Comparison of ENCODE assay signal across 22 cellular contexts in genomic region chr14:67653651-67654280, GRCh38. TPM values are rescaled to one million over a fixed set of nuclear protein-coding genes. Genes with fewer than 3 reads are reported as not detected.
DNase-seq lines count a peak whose midpoint lies in the region; ATAC-seq, FAIRE-seq and TF ChIP-seq lines count a peak whose summit lies in the region.
"Had no signal": no experiment of that assay in that cellular context is flagged by ENCODE, and none has a peak within 500 bp of the region (broad histone marks: within the 10 kb centered on the region; RNA-seq: fewer than 3 reads in every experiment).

No MANE protein-coding gene starts in this region.

- H3K4me1 ChIP-seq in mesodermal cell (ENCODE audit: control insufficient read depth, insufficient read depth, low read length, poor library complexity, severe bottlenecking), result no peaks in the 10 kb centered on the region
- H3K4me1 ChIP-seq in thyroid gland, result peaks cover 8 to 16% of the 10 kb centered on the region in 2 donors

- TF ChIP-seq POLR2A in thyroid gland (IDR thresholded peaks at IDR 0.05) (peak in 1 of 2 donors; percentile 50), GM12891 (IDR thresholded peaks at IDR 0.05; ENCODE audit: low read depth, low read length) (no peak)

- no peaks in the 10 kb centered on the region for H3K9me3 ChIP-seq in mesodermal cell (ENCODE audit: control insufficient read depth, low read length)
- no peaks in the 10 kb centered on the region for H3K9me3 ChIP-seq in thyroid gland
- H3K9me3 ChIP-seq: neutrophil had no signal

- TF ChIP-seq CTCF in brain (conservative IDR thresholded peaks at IDR 0.05) (no peak), thyroid gland (IDR thresholded peaks at IDR 0.05) (no peak)

- no peaks in the 10 kb centered on the region for H3K27me3 ChIP-seq in thyroid gland
- H3K27me3 ChIP-seq: neutrophil had no signal

- no peak for ATAC-seq in activated naive CD4-positive, alpha-beta T cell treated with anti-CD3 and anti-CD28 coated beads, Interleukin-2, amount 50 U/mL, for 72 hours
- ATAC-seq: effector memory CD8-positive, alpha-beta T cell had no signal

- H3K27ac ChIP-seq in mesodermal cell (ENCODE audit: low read depth, low read length, severe bottlenecking) (peak overlapping the region; percentile 93), thyroid gland (peak overlapping the region; percentile 48 to 64 (median 62))
- H3K27ac ChIP-seq: neutrophil had no signal

- H3K4me3 Mint-ChIP-seq in activated T-cell treated with anti-CD3 and anti-CD28 coated beads, Interleukin-2, amount 50 U/mL, for 24 hours, result no peak overlapping the region
- no peak overlapping the region for H3K4me3 Mint-ChIP-seq in brain
- H3K4me3 Mint-ChIP-seq: CD4-positive, alpha-beta T cell; effector memory CD8-positive, alpha-beta T cell; T-helper 1 cell treated with Interleukin-12 subunit alpha and Interleukin-12 subunit beta and Interleukin-4 antibody, amounts not matched to agents 30 μg/mL and 1 μg/mL, for 36 hours had no signal

- no peaks in the 10 kb centered on the region for H3K27me3 Mint-ChIP-seq in activated T-cell treated with anti-CD3 and anti-CD28 coated beads, Interleukin-2, amount 50 U/mL, for 24 hours
- no peaks in the 10 kb centered on the region for H3K27me3 Mint-ChIP-seq in brain
- H3K27me3 Mint-ChIP-seq: CD4-positive, alpha-beta T cell; effector memory CD8-positive, alpha-beta T cell had no signal

- H3K36me3 ChIP-seq in mesodermal cell (ENCODE audit: control insufficient read depth, insufficient read depth, low read length), result peaks cover 89% of the 10 kb centered on the region
- H3K36me3 ChIP-seq in thyroid gland, result peaks cover 36 to 62% of the 10 kb centered on the region in 2 donors

- H3K36me3 Mint-ChIP-seq in activated T-cell treated with anti-CD3 and anti-CD28 coated beads, Interleukin-2, amount 50 U/mL, for 24 hours (ENCODE audit: low read depth), result peaks cover 94% of the 10 kb centered on the region
- peaks cover 70% of the 10 kb centered on the region for H3K36me3 Mint-ChIP-seq in brain
- no peaks in the 10 kb centered on the region for H3K36me3 Mint-ChIP-seq in activated naive CD4-positive, alpha-beta T cell treated with anti-CD3 and anti-CD28 coated beads, Interleukin-2, amount 50 U/mL, for 72 hours

- no peaks in the 10 kb centered on the region for H3K9me3 Mint-ChIP-seq in activated T-cell treated with anti-CD3 and anti-CD28 coated beads, Interleukin-2, amount 50 U/mL, for 24 hours
- no peaks in the 10 kb centered on the region for H3K9me3 Mint-ChIP-seq in brain
- no peaks in the 10 kb centered on the region for H3K9me3 Mint-ChIP-seq in activated naive CD4-positive, alpha-beta T cell treated with anti-CD3 and anti-CD28 coated beads, Interleukin-2, amount 50 U/mL, for 72 hours
- H3K9me3 Mint-ChIP-seq: CD4-positive, alpha-beta T cell; effector memory CD8-positive, alpha-beta T cell; T-helper 1 cell treated with Interleukin-12 subunit alpha and Interleukin-12 subunit beta and Interleukin-4 antibody, amounts not matched to agents 30 μg/mL and 1 μg/mL, for 36 hours had no signal

- no peak for DNase-seq in activated T-cell treated with anti-CD3 and anti-CD28 coated beads, Interleukin-2, amount 50 U/mL, for 24 hours
- no peak for DNase-seq in activated T-cell treated with anti-CD3 and anti-CD28 coated beads, Interleukin-2, amount 50 U/mL, for 48 hours
- DNase-seq in thyroid gland, result peak; percentile 80 to 81
- no peak for DNase-seq in GM12891 (ENCODE audit: insufficient read length, low spot score)
- DNase-seq in activated naive CD4-positive, alpha-beta T cell treated with anti-CD3 and anti-CD28 coated beads, Interleukin-2, amount 50 U/mL, for 72 hours (ENCODE audit: low spot score in 2 of 2), result no peak
- DNase-seq in T1000 (lab: John Stamatoyannopoulos, UW), result no peak
- DNase-seq: 8988T; activated naive CD4-positive, alpha-beta T cell; CD4-positive, alpha-beta T cell; effector memory CD8-positive, alpha-beta T cell; MV-4-11; NCI-H2081 treated with DMSO at 0.1 percent for 48 hours; NCI-H774; stimulated activated CD4-positive, alpha-beta T cell treated with anti-CD3 and anti-CD28 coated beads, Interleukin-4, amount 100 ng/mL, for 4 hours; trophoblast cell had no signal

- H3K27ac Mint-ChIP-seq in activated T-cell treated with anti-CD3 and anti-CD28 coated beads, Interleukin-2, amount 50 U/mL, for 24 hours, result peak overlapping the region; percentile 50
- H3K27ac Mint-ChIP-seq in brain, result peak overlapping the region in 4 of 5 experiments; percentile 37 to 89 (median 65)
- H3K27ac Mint-ChIP-seq in activated naive CD4-positive, alpha-beta T cell treated with anti-CD3 and anti-CD28 coated beads, Interleukin-2, amount 50 U/mL, for 72 hours, result no peak overlapping the region
- H3K27ac Mint-ChIP-seq: CD4-positive, alpha-beta T cell; effector memory CD8-positive, alpha-beta T cell; T-helper 1 cell treated with Interleukin-12 subunit alpha and Interleukin-12 subunit beta and Interleukin-4 antibody, amounts not matched to agents 30 μg/mL and 1 μg/mL, for 36 hours had no signal

- 95 to 96% methylated on average over 6 of the region's 6 CpGs for WGBS in mesodermal cell (ENCODE audit: insufficient coverage in 2 of 2), 2 experiments
- WGBS in thyroid gland, 2 donors, result 41 to 52% methylated on average over 6 of the region's 6 CpGs

- intact Hi-C loops in thyroid gland (cut with DNase I), result no loop called here

- H3K4me1 Mint-ChIP-seq in activated T-cell treated with anti-CD3 and anti-CD28 coated beads, Interleukin-2, amount 50 U/mL, for 24 hours (ENCODE audit: low read depth), result peaks cover 3% of the 10 kb centered on the region
- H3K4me1 Mint-ChIP-seq in brain, result no peaks in the 10 kb centered on the region

- FAIRE-seq in GM12891 (lab: Jason Lieb, UNC), result no peak

- H3K4me3 ChIP-seq in mesodermal cell (ENCODE audit: extremely low read depth, insufficient read depth, low read length, poor library complexity, severe bottlenecking) (no peak overlapping the region), thyroid gland (replicated peaks in 1 of 3) (no peak overlapping the region)

TF ChIP-seq in GM12891, 5 proteins besides CTCF, POLR2A, EP300 and RAD21:
- TF ChIP-seq PAX5 (IDR thresholded peaks at IDR 0.05; ENCODE audit: insufficient read depth, low read length, severe bottlenecking), result no peak
- TF ChIP-seq TAF1 (IDR thresholded peaks at IDR 0.05; ENCODE audit: low read depth, low read length), result no peak
- no peak for TF ChIP-seq SPI1 (IDR thresholded peaks at IDR 0.05; ENCODE audit: low read depth, low read length)
- no peak for TF ChIP-seq POU2F2 (IDR thresholded peaks at IDR 0.05; ENCODE audit: low read depth, low read length)
- TF ChIP-seq POLR2AphosphoS5 (IDR thresholded peaks at IDR 0.05; ENCODE audit: low read depth, low read length), result no peak

RNA-seq across cellular contexts. Expression of gene VTI1B, which starts 20.7 kb away (rescaled TPM):
- 102 TPM for polyA plus RNA-seq in brain (ENCODE audit: insufficient read depth, low read depth, low replicate concordance)
- polyA plus RNA-seq in mesodermal cell (2013, experiment 1 of 2), result 75.3 TPM
- polyA plus RNA-seq in mesodermal cell (2013, experiment 2 of 2), result 83.4 TPM
- 100 to 1,000 TPM in 2 of 4 donors, 10 to 100 TPM in 2; 82.0 to 178 (median 99.8) TPM for total RNA-seq in thyroid gland
- 62.5 TPM for polyA plus RNA-seq in GM12891 (2012; ENCODE audit: low read depth, missing spikeins)
- total RNA-seq in activated naive CD4-positive, alpha-beta T cell treated with anti-CD3 and anti-CD28 coated beads, Interleukin-2, amount 50 U/mL, for 72 hours, result 10 to 100 TPM; 24.7 to 71.1 TPM

RNA-seq across cellular contexts. Expression of gene ARG2, which starts 34.0 kb away (rescaled TPM):
- polyA plus RNA-seq in brain (ENCODE audit: insufficient read depth, low read depth, low replicate concordance), result 42.8 TPM
- polyA plus RNA-seq in mesodermal cell (2013, experiment 1 of 2), result 57.3 TPM
- 60.8 TPM for polyA plus RNA-seq in mesodermal cell (2013, experiment 2 of 2)
- 100 to 1,000 TPM in 2 of 4 donors, 10 to 100 TPM in 2; 76.1 to 160 (median 95.0) TPM for total RNA-seq in thyroid gland
- 1.5 TPM for polyA plus RNA-seq in GM12891 (2012; ENCODE audit: low read depth, missing spikeins)
- 10 to 100 TPM; 22.4 to 41.5 TPM for total RNA-seq in activated naive CD4-positive, alpha-beta T cell treated with anti-CD3 and anti-CD28 coated beads, Interleukin-2, amount 50 U/mL, for 72 hours

RNA-seq across cellular contexts. Expression of gene RDH11, which starts 41.8 kb away (rescaled TPM):
- polyA plus RNA-seq in brain (ENCODE audit: insufficient read depth, low read depth, low replicate concordance), result 67.7 TPM
- 102 TPM for polyA plus RNA-seq in mesodermal cell (2013, experiment 1 of 2)
- polyA plus RNA-seq in mesodermal cell (2013, experiment 2 of 2), result 101 TPM
- total RNA-seq in thyroid gland, result 100 to 1,000 TPM in 3 of 4 donors, 10 to 100 TPM in 1; 72.2 to 158 (median 112) TPM
- polyA plus RNA-seq in GM12891 (2012; ENCODE audit: low read depth, missing spikeins), result 31.8 TPM
- total RNA-seq in activated naive CD4-positive, alpha-beta T cell treated with anti-CD3 and anti-CD28 coated beads, Interleukin-2, amount 50 U/mL, for 72 hours, result 10 to 100 TPM; 41.5 to 54.6 TPM

RNA-seq across cellular contexts. Expression of gene RDH12, which starts 47.9 kb away (rescaled TPM):
- polyA plus RNA-seq in brain (ENCODE audit: insufficient read depth, low read depth, low replicate concordance), result 0.63 TPM
- not detected for polyA plus RNA-seq in mesodermal cell (2013, experiment 1 of 2)
- not detected for polyA plus RNA-seq in mesodermal cell (2013, experiment 2 of 2)
- 1 to 10 TPM in 1 of 4 donors, under 1 TPM in 2, not detected in 1; 0.22 to 2.9 (median 0.92) TPM for total RNA-seq in thyroid gland
- 0.27 TPM for polyA plus RNA-seq in GM12891 (2012; ENCODE audit: low read depth, missing spikeins)
- total RNA-seq in activated naive CD4-positive, alpha-beta T cell treated with anti-CD3 and anti-CD28 coated beads, Interleukin-2, amount 50 U/mL, for 72 hours, result not detected
- total RNA-seq: CD4-positive, alpha-beta T cell; G401; lung microvascular endothelial cell; RPMI7951 had no signal

RNA-seq across cellular contexts. Expression of gene PIGH, which starts 53.7 kb away (rescaled TPM):
- 26.0 TPM for polyA plus RNA-seq in brain (ENCODE audit: insufficient read depth, low read depth, low replicate concordance)
- polyA plus RNA-seq in mesodermal cell (2013, experiment 1 of 2), result 14.3 TPM
- 14.3 TPM for polyA plus RNA-seq in mesodermal cell (2013, experiment 2 of 2)
- 100 to 1,000 TPM in 1 of 4 donors, 10 to 100 TPM in 3; 43.0 to 103 (median 63.1) TPM for total RNA-seq in thyroid gland
- 16.2 TPM for polyA plus RNA-seq in GM12891 (2012; ENCODE audit: low read depth, missing spikeins)
- total RNA-seq in activated naive CD4-positive, alpha-beta T cell treated with anti-CD3 and anti-CD28 coated beads, Interleukin-2, amount 50 U/mL, for 72 hours, result 10 to 100 TPM; 15.6 to 27.6 TPM

Comparison
In these comparisons a context has a peak if more than half of its experiments do, and no peak if none do; other contexts are left out.
1. DNase-seq: peak in thyroid gland (2 of 2); none in activated T-cell treated with anti-CD3 and anti-CD28 coated beads, Interleukin-2, amount 50 U/mL, for 24 hours (single experiment), activated T-cell treated with anti-CD3 and anti-CD28 coated beads, Interleukin-2, amount 50 U/mL, for 48 hours (0 of 2), GM12891 (single experiment), activated naive CD4-positive, alpha-beta T cell treated with anti-CD3 and anti-CD28 coated beads, Interleukin-2, amount 50 U/mL, for 72 hours (0 of 2) and T1000 (single experiment).
2. H3K27ac Mint-ChIP-seq: peak in activated T-cell treated with anti-CD3 and anti-CD28 coated beads, Interleukin-2, amount 50 U/mL, for 24 hours (single experiment) and brain (4 of 5); none in activated naive CD4-positive, alpha-beta T cell treated with anti-CD3 and anti-CD28 coated beads, Interleukin-2, amount 50 U/mL, for 72 hours (0 of 2).